18 cellular contexts compared by ENCODE assay signal in the genomic region with DNA sequence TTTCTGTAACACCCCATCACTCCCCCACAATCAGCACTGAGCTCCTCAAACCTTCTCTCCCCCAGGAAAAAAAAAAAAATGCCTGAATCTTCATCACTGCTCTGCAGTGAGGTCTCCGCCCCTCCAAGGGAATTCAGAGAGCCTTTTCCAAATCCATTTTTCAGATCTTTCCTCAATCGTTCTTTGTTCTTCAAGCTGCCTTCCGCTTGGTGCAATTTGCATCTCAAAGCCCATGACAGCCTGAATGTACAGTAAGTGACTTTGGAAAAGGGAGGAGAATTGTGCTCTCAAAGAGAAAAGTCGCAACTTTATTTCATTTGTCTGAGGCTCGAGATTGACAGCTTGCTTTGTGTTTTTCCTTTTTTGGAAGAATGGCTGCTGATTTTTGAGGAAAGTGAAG.
DNase-seq lines count a peak whose midpoint lies in the region; ATAC-seq and TF ChIP-seq lines count a peak whose summit lies in the region.
"Had no signal": no experiment of that assay in that cellular context is flagged by ENCODE, and none has a peak within 500 bp of the region (broad histone marks: within the 10 kb centered on the region; RNA-seq: fewer than 3 reads in every experiment).

No MANE protein-coding gene starts in this region.

- CTCF ChIA-PET in A673 (lab: Charles Lee), result no interaction called here
- CTCF ChIA-PET in activated CD4-positive, alpha-beta T cell treated with anti-CD3 and anti-CD28 coated beads for 36 hours (lab: Charles Lee), result interaction anchor here (1.0 to 1.9 kb wide), 2 partner anchors 20 to 94 kb away, joined by 3 to 4 read pairs; no protein-coding TSS in a partner anchor

- no peak overlapping the region for H3K4ac ChIP-seq in trophoblast cell (ENCODE audit: low read depth, low read length)

- no peak overlapping the region for H3K23ac ChIP-seq in trophoblast cell (ENCODE audit: low read length)

- H2AK5ac ChIP-seq in trophoblast cell (ENCODE audit: low read length), result no peak overlapping the region

- TF ChIP-seq CTCF in A673 (conservative IDR thresholded peaks at IDR 0.05; ENCODE audit: low read depth, low read length), result no peak
- peak in 1 of 56 donors; percentile 16 for TF ChIP-seq CTCF in dorsolateral prefrontal cortex (IDR thresholded peaks at IDR 0.05 in 54 of 56, conservative IDR thresholded peaks at IDR 0.05 in 2 of 56; ENCODE audit: low read depth in 1 of 56, partially characterized antibody in 56 of 56)
- TF ChIP-seq CTCF in neural crest cell (conservative IDR thresholded peaks at IDR 0.05), result no peak

- no peak overlapping the region for H4K12ac ChIP-seq in trophoblast cell (ENCODE audit: low read depth, low read length)

- BruUV-seq in A673 (replicated peaks; lab: Mats Ljungman, UMichigan), result no TSS peak

- H3K79me2 ChIP-seq in trophoblast cell (ENCODE audit: control insufficient read depth, insufficient read depth, low read length, poor library complexity), result no peaks in the 10 kb centered on the region

- intact Hi-C loops in A673 (cut with micrococcal nuclease; ENCODE audit: unreplicated experiment) (no loop called here), dorsolateral prefrontal cortex (cut with DNase I) (loop anchor here (2.0 to 5.0 kb wide), 3 partner anchors 36 to 76 kb away; partner anchors contain the start of gene CORO2B (in 1 of the 2))
- intact Hi-C loops in activated CD4-positive, alpha-beta T cell treated with anti-CD3 and anti-CD28 coated beads for 36 hours (cut with DNase I, micrococcal nuclease), result no loop called here

- no peaks in the 10 kb centered on the region for H3K27me3 Mint-ChIP-seq in neural crest cell (ENCODE audit: low read depth)
- H3K27me3 Mint-ChIP-seq in activated CD4-positive, alpha-beta T cell treated with anti-CD3 and anti-CD28 coated beads for 36 hours, result no peaks in the 10 kb centered on the region

- H4K8ac ChIP-seq in trophoblast cell (ENCODE audit: low read depth, low read length), result no peak overlapping the region

- H3K27ac ChIP-seq in A673 (ENCODE audit: low read depth, low read length, poor library complexity, severe bottlenecking) (peak overlapping the region; percentile 65), dorsolateral prefrontal cortex (peak overlapping the region; percentile 54 to 98 (median 92)), trophoblast cell (ENCODE audit: low read depth, low read length) (no peak overlapping the region)
- H3K27ac ChIP-seq: BLaER1 treated with 17β-estradiol and CSF1 and Interleukin-3, amounts not matched to agents 10 nM and 100 nM; PC-9; SK-N-MC had no signal

- no peaks in the 10 kb centered on the region for H3K36me3 Mint-ChIP-seq in neural crest cell (ENCODE audit: low read depth)
- no peaks in the 10 kb centered on the region for H3K36me3 Mint-ChIP-seq in activated CD4-positive, alpha-beta T cell treated with anti-CD3 and anti-CD28 coated beads for 36 hours (ENCODE audit: low read depth)

- H3K79me1 ChIP-seq in trophoblast cell (ENCODE audit: low read length), result no peaks in the 10 kb centered on the region

- H3K27me3 ChIP-seq in A673 (replicated peaks; ENCODE audit: insufficient read depth, low read depth, low read length, poor library complexity) (no peaks in the 10 kb centered on the region), dorsolateral prefrontal cortex (no peaks in the 10 kb centered on the region), trophoblast cell (ENCODE audit: insufficient read depth, low read length) (no peaks in the 10 kb centered on the region)
- H3K27me3 ChIP-seq: BLaER1 treated with 17β-estradiol and CSF1 and Interleukin-3, amounts not matched to agents 10 nM and 100 nM; MG63 had no signal

- no peak for ATAC-seq in SK-N-SH treated with all-trans-retinoic acid at 6 μM for 48 hours
- ATAC-seq in activated CD4-positive, alpha-beta T cell treated with anti-CD3 and anti-CD28 coated beads for 36 hours, result no peak

- H2BK12ac ChIP-seq in trophoblast cell (ENCODE audit: low read length), result no peak overlapping the region

- DNase-seq in A673 (ENCODE audit: low spot score), result no peak
- peak; percentile 57 to 79 for DNase-seq in NCI-H526 (lab: John Stamatoyannopoulos, UW)
- DNase-seq in dorsolateral prefrontal cortex, result peak in 5 of 10 donors; percentile 3 to 29 (median 20)
- DNase-seq in neural crest cell (ENCODE audit: low read depth, low spot score), result no peak
- no peak for DNase-seq in trophoblast cell
- DNase-seq in activated CD4-positive, alpha-beta T cell treated with anti-CD3 and anti-CD28 coated beads for 36 hours, result no peak
- DNase-seq in NCI-H82 (lab: John Stamatoyannopoulos, UW), result no peak
- DNase-seq: DMS153, IMR-90, Karpas-422, MG63, NCI-H1092, NCI-H2107, NCI-H774, PC-9 had no signal

- H3K27ac Mint-ChIP-seq in neural crest cell (ENCODE audit: unreplicated experiment), result peak overlapping the region; percentile 90
- H3K27ac Mint-ChIP-seq in activated CD4-positive, alpha-beta T cell treated with anti-CD3 and anti-CD28 coated beads for 36 hours, result no peak overlapping the region

- H3K4me1 ChIP-seq in A673 (ENCODE audit: insufficient read depth, low read length, poor library complexity, severe bottlenecking), result peaks cover 43% of the 10 kb centered on the region
- no peaks in the 10 kb centered on the region for H3K4me1 ChIP-seq in trophoblast cell (ENCODE audit: control insufficient read depth in 1 of 2, insufficient read depth in 2 of 2, low read length in 2 of 2)

- H2BK5ac ChIP-seq in trophoblast cell (ENCODE audit: low read depth, low read length, poor library complexity), result no peak overlapping the region

- peaks cover 62% of the 10 kb centered on the region for H3K4me1 Mint-ChIP-seq in neural crest cell
- no peaks in the 10 kb centered on the region for H3K4me1 Mint-ChIP-seq in activated CD4-positive, alpha-beta T cell treated with anti-CD3 and anti-CD28 coated beads for 36 hours

- POLR2A ChIA-PET in A673 (lab: Charles Lee; ENCODE audit: low non-redundant PET), result no interaction called here
- POLR2A ChIA-PET in activated CD4-positive, alpha-beta T cell treated with anti-CD3 and anti-CD28 coated beads for 36 hours (lab: Charles Lee), result no interaction called here

- H3K18ac ChIP-seq in trophoblast cell (ENCODE audit: low read length), result no peak overlapping the region

- H3K9ac ChIP-seq in trophoblast cell (ENCODE audit: low read length), result no peak overlapping the region
- H3K9ac ChIP-seq: BLaER1 treated with 17β-estradiol and CSF1 and Interleukin-3, amounts not matched to agents 10 nM and 100 nM had no signal

- H3K4me2 ChIP-seq in trophoblast cell (ENCODE audit: low read length), result no peak overlapping the region
- H3K4me2 ChIP-seq: BLaER1 treated with 17β-estradiol and CSF1 and Interleukin-3, amounts not matched to agents 10 nM and 100 nM; PC-9 had no signal

- H3K36me3 ChIP-seq in A673 (ENCODE audit: insufficient read depth, low read length, poor library complexity, severe bottlenecking) (no peaks in the 10 kb centered on the region), trophoblast cell (ENCODE audit: control insufficient read depth in 1 of 2, insufficient read depth in 2 of 2, low read length in 2 of 2) (no peaks in the 10 kb centered on the region)

- H4K91ac ChIP-seq in trophoblast cell (ENCODE audit: low read depth, low read length), result no peak overlapping the region

- no CpG with 5 or more reads among the region's 5 CpGs for WGBS in trophoblast cell (ENCODE audit: extremely low coverage, insufficient coverage, insufficient read length)

- H3K9me3 ChIP-seq in A673 (ENCODE audit: low read depth, low read length, poor library complexity, severe bottlenecking), result no peaks in the 10 kb centered on the region
- H3K9me3 ChIP-seq in trophoblast cell (ENCODE audit: insufficient read depth, low read depth, low read length), result no peaks in the 10 kb centered on the region
- H3K9me3 ChIP-seq: BLaER1 treated with 17β-estradiol and CSF1 and Interleukin-3, amounts not matched to agents 10 nM and 100 nM; MG63 had no signal

- H2AFZ ChIP-seq in trophoblast cell (ENCODE audit: insufficient read depth, low read length, poor library complexity), result no peak overlapping the region
- H2AFZ ChIP-seq: PC-9 had no signal

- H3K4me3 Mint-ChIP-seq in neural crest cell, result peak overlapping the region; percentile 27
- H3K4me3 Mint-ChIP-seq in activated CD4-positive, alpha-beta T cell treated with anti-CD3 and anti-CD28 coated beads for 36 hours, result no peak overlapping the region

- H3K9me3 Mint-ChIP-seq in neural crest cell, result no peaks in the 10 kb centered on the region
- no peaks in the 10 kb centered on the region for H3K9me3 Mint-ChIP-seq in activated CD4-positive, alpha-beta T cell treated with anti-CD3 and anti-CD28 coated beads for 36 hours (ENCODE audit: low read depth)

- no peak overlapping the region for H2BK120ac ChIP-seq in trophoblast cell (ENCODE audit: insufficient read depth, low read length, poor library complexity)

- H3K14ac ChIP-seq in trophoblast cell (ENCODE audit: low read length), result no peak overlapping the region

- H3K4me3 ChIP-seq in A673 (ENCODE audit: low read depth, low read length, poor library complexity, severe bottlenecking), result no peak overlapping the region
- peak overlapping the region in 1 of 59 donors; percentile 19 for H3K4me3 ChIP-seq in dorsolateral prefrontal cortex
- no peak overlapping the region for H3K4me3 ChIP-seq in trophoblast cell (ENCODE audit: low read depth, low read length)
- H3K4me3 ChIP-seq: BLaER1 treated with 17β-estradiol and CSF1 and Interleukin-3, amounts not matched to agents 10 nM and 100 nM; MG63; PC-9; SK-N-MC had no signal

TF ChIP-seq in SK-N-SH treated with all-trans-retinoic acid at 6 μM for 48 hours, 23 proteins besides CTCF, POLR2A, EP300 and RAD21 (continues in another document):
- TF ChIP-seq ZNF70 (CRISPR knock-in tag; IDR thresholded peaks at IDR 0.05) (no peak), BACH2 (CRISPR knock-in tag; IDR thresholded peaks at IDR 0.05; ENCODE audit: borderline replicate concordance) (no peak), ARNTL (CRISPR knock-in tag; IDR thresholded peaks at IDR 0.05; ENCODE audit: borderline replicate concordance, low read depth) (no peak), ZFP30 (CRISPR knock-in tag; IDR thresholded peaks at IDR 0.05) (no peak)
- TF ChIP-seq, protein P1, sequence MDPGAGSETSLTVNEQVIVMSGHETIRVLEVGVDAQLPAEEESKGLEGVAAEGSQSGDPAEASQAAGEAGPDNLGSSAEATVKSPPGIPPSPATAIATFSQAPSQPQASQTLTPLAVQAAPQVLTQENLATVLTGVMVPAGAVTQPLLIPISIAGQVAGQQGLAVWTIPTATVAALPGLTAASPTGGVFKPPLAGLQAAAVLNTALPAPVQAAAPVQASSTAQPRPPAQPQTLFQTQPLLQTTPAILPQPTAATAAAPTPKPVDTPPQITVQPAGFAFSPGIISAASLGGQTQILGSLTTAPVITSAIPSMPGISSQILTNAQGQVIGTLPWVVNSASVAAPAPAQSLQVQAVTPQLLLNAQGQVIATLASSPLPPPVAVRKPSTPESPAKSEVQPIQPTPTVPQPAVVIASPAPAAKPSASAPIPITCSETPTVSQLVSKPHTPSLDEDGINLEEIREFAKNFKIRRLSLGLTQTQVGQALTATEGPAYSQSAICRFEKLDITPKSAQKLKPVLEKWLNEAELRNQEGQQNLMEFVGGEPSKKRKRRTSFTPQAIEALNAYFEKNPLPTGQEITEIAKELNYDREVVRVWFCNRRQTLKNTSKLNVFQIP (CRISPR knock-in tag; IDR thresholded peaks at IDR 0.05; ENCODE audit: borderline replicate concordance, low read depth), result no peak

Comparison
In these comparisons a context has a peak if more than half of its experiments do, and no peak if none do; other contexts are left out.
1. DNase-seq: peak in NCI-H526 (2 of 2); none in A673 (single experiment), neural crest cell (single experiment), trophoblast cell (0 of 2), activated CD4-positive, alpha-beta T cell treated with anti-CD3 and anti-CD28 coated beads for 36 hours (single experiment) and NCI-H82 (single experiment).
2. intact Hi-C loops: an anchor here in dorsolateral prefrontal cortex (2.0 to 5.0 kb wide); none called in A673 and activated CD4-positive, alpha-beta T cell treated with anti-CD3 and anti-CD28 coated beads for 36 hours.